In the genomic region with DNA sequence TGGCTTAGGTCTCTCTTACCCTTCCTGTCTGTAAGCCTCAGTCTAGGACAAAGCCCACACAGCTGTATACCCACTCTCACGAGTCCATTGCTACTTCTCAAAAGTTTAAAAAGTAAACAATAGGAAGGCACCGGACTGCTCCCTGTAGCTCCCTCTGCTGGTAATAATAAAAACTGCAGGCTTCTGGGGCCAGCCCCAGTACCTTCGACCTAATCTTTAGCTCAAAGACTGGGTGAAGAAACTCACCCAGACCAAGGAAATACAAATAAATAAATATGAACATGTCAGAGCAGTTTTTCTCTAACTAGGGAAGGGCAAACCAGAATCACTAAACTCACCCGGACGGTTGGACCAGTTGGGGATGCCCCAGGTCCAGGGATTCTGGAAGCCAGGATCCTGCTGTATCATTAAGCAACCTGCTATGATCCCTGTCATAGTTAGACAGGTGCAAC, we compare ENCODE assay signal across 1 cellular context.
TF ChIP-seq lines count a peak whose summit lies in the region.

No MANE protein-coding gene starts in this region.

TF ChIP-seq in HCT116, 20 proteins besides CTCF, POLR2A, EP300 and RAD21:
- no peak for TF ChIP-seq ELF1 (IDR thresholded peaks at IDR 0.05; ENCODE audit: borderline replicate concordance, low read depth)
- TF ChIP-seq YY1 (IDR thresholded peaks at IDR 0.05; ENCODE audit: extremely low read depth, insufficient replicate concordance, low read depth, low read length), result no peak
- TF ChIP-seq POLR2AphosphoS5 (IDR thresholded peaks at IDR 0.05; ENCODE audit: low read depth, low read length), result no peak
- TF ChIP-seq EGR1 (IDR thresholded peaks at IDR 0.05; ENCODE audit: low read depth), result no peak
- TF ChIP-seq JUND (IDR thresholded peaks at IDR 0.05), result no peak
